In genomic region chr10:4198216-4198615, GRCh38 we compare ENCODE assay signal across 20 cellular contexts.
DNase-seq lines count a peak whose midpoint lies in the region; TF ChIP-seq lines count a peak whose summit lies in the region.
"Had no signal": no experiment of that assay in that cellular context is flagged by ENCODE, and none has a peak within 500 bp of the region (broad histone marks: within the 10 kb centered on the region; RNA-seq: fewer than 3 reads in every experiment).

No MANE protein-coding gene starts in this region.

- 87 to 88% methylated on average over 5 of the region's 5 CpGs for WGBS in sigmoid colon, 2 donors

- H3K27me3 ChIP-seq in cardiac muscle cell (no peaks in the 10 kb centered on the region), sigmoid colon (no peaks in the 10 kb centered on the region)
- H3K27me3 ChIP-seq: MG63 had no signal

- H3K4me1 ChIP-seq in cardiac muscle cell (ENCODE audit: low read depth) (peaks cover 29% of the 10 kb centered on the region), sigmoid colon (peaks cover 0 to 33% (median 26%) of the 10 kb centered on the region in 4 donors)

- DNase-seq in cardiac muscle cell (ENCODE audit: low read depth in 1 of 2, low spot score in 1 of 2) (no peak), cardiac septum (ENCODE audit: low spot score) (no peak), kidney tubule cell (ENCODE audit: low spot score) (peak; percentile 5), sigmoid colon (no peak), DMS53 treated with DMSO at 0.1 percent for 48 hours (lab: John Stamatoyannopoulos, UW; ENCODE audit: unreplicated experiment) (no peak), NK-92 (lab: John Stamatoyannopoulos, UW; ENCODE audit: unreplicated experiment) (no peak), NCI-H1436 treated with DMSO at 0.1 percent for 48 hours (lab: John Stamatoyannopoulos, UW) (no peak)
- DNase-seq: 8988T, ACHN, Calu3, DMS153, GM23248, H7, MG63, NCI-H1105 treated with DMSO at 0.1 percent for 48 hours, NCI-H2029, NCI-H69, SHP77 had no signal

- intact Hi-C loops in cardiac septum (cut with DNase I) (loop anchor here (5.0 kb wide), 2 partner anchors 111 to 416 kb away; no protein-coding TSS in a partner anchor), sigmoid colon (cut with DNase I) (loop anchor here (5.0 kb wide), 2 partner anchors 411 to 464 kb away; partner anchors contain the start of gene KLF6)

- no peak for TF ChIP-seq POLR2A in sigmoid colon (IDR thresholded peaks at IDR 0.05)

- TF ChIP-seq CTCF in cardiac muscle cell (IDR thresholded peaks at IDR 0.05; ENCODE audit: low read depth, low read length) (no peak), sigmoid colon (IDR thresholded peaks at IDR 0.05) (no peak)

- H3K9me3 ChIP-seq in cardiac muscle cell (ENCODE audit: low read depth) (no peaks in the 10 kb centered on the region), sigmoid colon (no peaks in the 10 kb centered on the region)
- H3K9me3 ChIP-seq: MG63 had no signal

- H3K36me3 ChIP-seq in cardiac muscle cell: no peaks in the 10 kb centered on the region
- no peaks in the 10 kb centered on the region for H3K36me3 ChIP-seq in sigmoid colon
- H3K36me3 ChIP-seq: MG63 had no signal

- H3K27ac ChIP-seq in cardiac muscle cell (peak overlapping the region; percentile 94), sigmoid colon (peak overlapping the region in 3 of 4 donors; percentile 65 to 83 (median 74))
- H3K27ac ChIP-seq: GM23248, RWPE1 had no signal

- H3K4me3 ChIP-seq in cardiac muscle cell (no peak overlapping the region), sigmoid colon (no peak overlapping the region)
- H3K4me3 ChIP-seq: GM23248, K562, MG63 had no signal

- no peak for TF ChIP-seq EP300 in sigmoid colon (IDR thresholded peaks at IDR 0.05)
